In genomic region chr19:37289234-37289633, GRCh38 we compare ENCODE assay signal across 8 cellular contexts.
DNase-seq lines count a peak whose midpoint lies in the region; ATAC-seq and TF ChIP-seq lines count a peak whose summit lies in the region.
"Not testable (repeated sequence)": the region's sequence is repeated elsewhere in the genome, so short reads cannot be mapped to it uniquely, and the experiment has no call there.

No MANE protein-coding gene starts in this region.

- WGBS in heart left ventricle, 4 donors = 85 to 96% (median 90%) methylated on average over 24 to 37 of the region's 39 CpGs

- H3K4me3 ChIP-seq in breast epithelium = peak overlapping the region in 1 of 3 donors; percentile 35
- peak overlapping the region in 2 of 12 donors; percentile 22 to 24 for H3K4me3 ChIP-seq in heart left ventricle
- not testable (repeated sequence) for H3K4me3 ChIP-seq in upper lobe of right lung

- H3K27ac Mint-ChIP-seq in T-helper 17 cell; activated CD4-positive, alpha-beta T cell treated with anti-CD3 and anti-CD28 coated beads, Interleukin-2, amount 10 ng/mL, durations not matched to agents 24 days and 14 days; natural killer cell treated with Interleukin-12 subunit alpha and Interleukin-12 subunit beta and Interleukin-15 and Interleukin-18, amount 100 ng/mL, for 72 hours: not testable (repeated sequence)

- H3K4me1 Mint-ChIP-seq in T-helper 17 cell; activated CD4-positive, alpha-beta T cell treated with anti-CD3 and anti-CD28 coated beads, Interleukin-2, amount 10 ng/mL, durations not matched to agents 24 days and 14 days; natural killer cell treated with Interleukin-12 subunit alpha and Interleukin-12 subunit beta and Interleukin-15 and Interleukin-18, amount 100 ng/mL, for 72 hours (ENCODE audit: low read depth in 2 of 2): not testable (repeated sequence)

- not testable (repeated sequence) for H3K27ac ChIP-seq in breast epithelium, heart left ventricle, upper lobe of right lung

- H3K36me3 Mint-ChIP-seq in T-helper 17 cell (ENCODE audit: low read depth); activated CD4-positive, alpha-beta T cell treated with anti-CD3 and anti-CD28 coated beads, Interleukin-2, amount 10 ng/mL, durations not matched to agents 24 days and 14 days (ENCODE audit: low read depth); natural killer cell treated with Interleukin-12 subunit alpha and Interleukin-12 subunit beta and Interleukin-15 and Interleukin-18, amount 100 ng/mL, for 72 hours: not testable (repeated sequence)

- DNase-seq in T-helper 17 cell (peak in 2 of 3 donors; percentile 31 to 35), breast epithelium (ENCODE audit: low spot score in 2 of 2) (peak; percentile 32 to 84), heart left ventricle (peak in 3 of 5 donors; percentile 28 to 85 (median 45)), islet precursor cell (peak; percentile 12), sciatic nerve (ENCODE audit: low spot score) (peak; percentile 85), upper lobe of right lung (peak; percentile 82)
- DNase-seq in activated CD4-positive, alpha-beta T cell treated with anti-CD3 and anti-CD28 coated beads, Interleukin-2, amount 10 ng/mL, durations not matched to agents 24 days and 14 days = peak; percentile 74
- DNase-seq in natural killer cell treated with Interleukin-12 subunit alpha and Interleukin-12 subunit beta and Interleukin-15 and Interleukin-18, amount 100 ng/mL, for 72 hours (ENCODE audit: low spot score) = peak; percentile 78

- H3K4me1 ChIP-seq in breast epithelium, heart left ventricle, upper lobe of right lung: not testable (repeated sequence)

- intact Hi-C loops in activated CD4-positive, alpha-beta T cell treated with anti-CD3 and anti-CD28 coated beads, Interleukin-2, amount 10 ng/mL, durations not matched to agents 24 days and 14 days (cut with micrococcal nuclease); breast epithelium (cut with DNase I; ENCODE audit: low total_unique reads); heart left ventricle (cut with DNase I); sciatic nerve (cut with DNase I); upper lobe of right lung (cut with DNase I): not testable (repeated sequence)

- not testable (repeated sequence) for TF ChIP-seq CTCF in breast epithelium (IDR thresholded peaks at IDR 0.05); heart left ventricle (IDR thresholded peaks at IDR 0.05); upper lobe of right lung (IDR thresholded peaks at IDR 0.05)

- not testable (repeated sequence) for H3K36me3 ChIP-seq in breast epithelium, upper lobe of right lung
- peaks cover 0 to 13% (median 0%) of the 10 kb centered on the region in 9 donors for H3K36me3 ChIP-seq in heart left ventricle

- ATAC-seq in T-helper 17 cell; heart left ventricle; natural killer cell treated with Interleukin-12 subunit alpha and Interleukin-12 subunit beta and Interleukin-15 and Interleukin-18, amount 100 ng/mL, for 72 hours; sciatic nerve; upper lobe of right lung: not testable (repeated sequence)

- not testable (repeated sequence) for H3K4me3 Mint-ChIP-seq in T-helper 17 cell; activated CD4-positive, alpha-beta T cell treated with anti-CD3 and anti-CD28 coated beads, Interleukin-2, amount 10 ng/mL, durations not matched to agents 24 days and 14 days; natural killer cell treated with Interleukin-12 subunit alpha and Interleukin-12 subunit beta and Interleukin-15 and Interleukin-18, amount 100 ng/mL, for 72 hours

- H3K27me3 ChIP-seq in breast epithelium, heart left ventricle, upper lobe of right lung: not testable (repeated sequence)

- H3K27me3 Mint-ChIP-seq in T-helper 17 cell; activated CD4-positive, alpha-beta T cell treated with anti-CD3 and anti-CD28 coated beads, Interleukin-2, amount 10 ng/mL, durations not matched to agents 24 days and 14 days; natural killer cell treated with Interleukin-12 subunit alpha and Interleukin-12 subunit beta and Interleukin-15 and Interleukin-18, amount 100 ng/mL, for 72 hours: not testable (repeated sequence)

- not testable (repeated sequence) for H3K9me3 Mint-ChIP-seq in activated CD4-positive, alpha-beta T cell treated with anti-CD3 and anti-CD28 coated beads, Interleukin-2, amount 10 ng/mL, durations not matched to agents 24 days and 14 days; natural killer cell treated with Interleukin-12 subunit alpha and Interleukin-12 subunit beta and Interleukin-15 and Interleukin-18, amount 100 ng/mL, for 72 hours

- not testable (repeated sequence) for TF ChIP-seq POLR2A in breast epithelium (IDR thresholded peaks at IDR 0.05); heart left ventricle (IDR thresholded peaks at IDR 0.05)

- H3K9me3 ChIP-seq in T-helper 17 cell (ENCODE audit: control insufficient read depth, low read length, poor library complexity, severe bottlenecking); upper lobe of right lung: not testable (repeated sequence)
- peaks cover 9 to 10% of the 10 kb centered on the region in 2 donors for H3K9me3 ChIP-seq in breast epithelium
- peaks cover 0 to 15% (median 6%) of the 10 kb centered on the region in 12 donors for H3K9me3 ChIP-seq in heart left ventricle

Comparison
In these comparisons a context has a peak if more than half of its experiments do, and no peak if none do; other contexts are left out.
1. DNase-seq: peak in every context shown above with its lines; median percentile 85 in sciatic nerve; 82 in upper lobe of right lung; 78 in natural killer cell treated with Interleukin-12 subunit alpha and Interleukin-12 subunit beta and Interleukin-15 and Interleukin-18, amount 100 ng/mL, for 72 hours; 74 in activated CD4-positive, alpha-beta T cell treated with anti-CD3 and anti-CD28 coated beads, Interleukin-2, amount 10 ng/mL, durations not matched to agents 24 days and 14 days; 58 in breast epithelium; 45 in heart left ventricle; 33 in T-helper 17 cell; 12 in islet precursor cell.